ENCODE assay signal across 10 cellular contexts in genomic region chr6:111534366-111534765, GRCh38. TPM values are rescaled to one million over a fixed set of nuclear protein-coding genes. Genes with fewer than 3 reads are reported as not detected.
A peak's percentile ranks its signal among the peaks of the same experiment; 100 is the strongest.
DNase-seq lines count a peak whose midpoint lies in the region; ATAC-seq and TF ChIP-seq lines count a peak whose summit lies in the region.
"Had no signal": no experiment of that assay in that cellular context is flagged by ENCODE, and none has a peak within 500 bp of the region (broad histone marks: within the 10 kb centered on the region; RNA-seq: fewer than 3 reads in every experiment).

No MANE protein-coding gene starts in this region.

- H3K4me1 Mint-ChIP-seq in CD8-positive, alpha-beta T cell (ENCODE audit: low read depth): peaks cover 37% of the 10 kb centered on the region
- peaks cover 18 to 20% of the 10 kb centered on the region in 2 donors for H3K4me1 Mint-ChIP-seq in natural killer cell

- DNase-seq in Right ventricle myocardium inferior (ENCODE audit: missing footprints) (peak; percentile 79), right atrium auricular region (ENCODE audit: low spot score) (no peak), SKM-1 (lab: John Stamatoyannopoulos, UW; ENCODE audit: unreplicated experiment) (peak; percentile 66), hypothalamus (lab: John Stamatoyannopoulos, UW) (peak in 26 of 51 donors; percentile 9 to 73 (median 44)), aorta (no peak), natural killer cell (no peak), superior temporal gyrus (ENCODE audit: extremely low spot score) (no peak)
- no peak for DNase-seq in CD8-positive, alpha-beta T cell
- DNase-seq: effector CD8-positive, alpha-beta T cell had no signal

- no peaks in the 10 kb centered on the region for H3K36me3 ChIP-seq in right atrium auricular region
- H3K36me3 ChIP-seq in aorta (ENCODE audit: control insufficient read depth in 1 of 2, insufficient read depth in 2 of 2, low read length in 1 of 2): no peaks in the 10 kb centered on the region
- no peaks in the 10 kb centered on the region for H3K36me3 ChIP-seq in CD8-positive, alpha-beta T cell (ENCODE audit: insufficient read depth, low read length)

- 70 to 76% methylated on average over 2 of the region's 2 CpGs for WGBS in aorta, 2 donors

- no peak overlapping the region for H3K4me3 Mint-ChIP-seq in CD8-positive, alpha-beta T cell
- no peak overlapping the region for H3K4me3 Mint-ChIP-seq in natural killer cell

- H3K27me3 Mint-ChIP-seq in CD8-positive, alpha-beta T cell (ENCODE audit: low read depth): no peaks in the 10 kb centered on the region
- H3K27me3 Mint-ChIP-seq in natural killer cell (ENCODE audit: low read depth in 2 of 2): no peaks in the 10 kb centered on the region

- CTCF ChIA-PET in CD8-positive, alpha-beta T cell (lab: Charles Lee): interaction anchor here (0.5 kb wide), 1 partner anchor 587 kb away, joined by 3 read pairs; no protein-coding TSS in a partner anchor

- intact Hi-C loops in Right ventricle myocardium inferior (cut with DNase I) (loop anchor here (5.0 kb wide), 1 partner anchor 47 kb away; no protein-coding TSS in a partner anchor), aorta (cut with DNase I) (no loop called here), natural killer cell (cut with micrococcal nuclease) (no loop called here)
- intact Hi-C loops in CD8-positive, alpha-beta T cell (cut with DNase I, micrococcal nuclease): no loop called here

- no peaks in the 10 kb centered on the region for H3K9me3 Mint-ChIP-seq in CD8-positive, alpha-beta T cell
- H3K9me3 Mint-ChIP-seq in natural killer cell: no peaks in the 10 kb centered on the region

- TF ChIP-seq CTCF in right atrium auricular region (IDR thresholded peaks at IDR 0.05) (no peak), natural killer cell (IDR thresholded peaks at IDR 0.05) (no peak)
- TF ChIP-seq CTCF in CD8-positive, alpha-beta T cell (IDR thresholded peaks at IDR 0.05): no peak

- POLR2A ChIA-PET in CD8-positive, alpha-beta T cell (lab: Charles Lee): no interaction called here

- no peak overlapping the region for H3K27ac ChIP-seq in right atrium auricular region
- H3K27ac ChIP-seq in aorta (ENCODE audit: low read depth in 1 of 2, low read length in 2 of 2): no peak overlapping the region
- H3K27ac ChIP-seq in CD8-positive, alpha-beta T cell (ENCODE audit: low read depth, low read length): no peak overlapping the region
- H3K27ac ChIP-seq: SK-N-MC had no signal

- no peak overlapping the region for H3K4me3 ChIP-seq in right atrium auricular region
- no peak overlapping the region for H3K4me3 ChIP-seq in aorta (ENCODE audit: low read length in 2 of 2)
- no peak overlapping the region for H3K4me3 ChIP-seq in CD8-positive, alpha-beta T cell (ENCODE audit: low read depth, low read length)
- H3K4me3 ChIP-seq: SK-N-MC had no signal

- H3K36me3 Mint-ChIP-seq in CD8-positive, alpha-beta T cell: no peaks in the 10 kb centered on the region
- no peaks in the 10 kb centered on the region for H3K36me3 Mint-ChIP-seq in natural killer cell

- H3K27me3 ChIP-seq in right atrium auricular region: no peaks in the 10 kb centered on the region
- no peaks in the 10 kb centered on the region for H3K27me3 ChIP-seq in aorta (ENCODE audit: control insufficient read depth in 1 of 2, insufficient read depth in 2 of 2, low read length in 1 of 2)
- no peaks in the 10 kb centered on the region for H3K27me3 ChIP-seq in CD8-positive, alpha-beta T cell (ENCODE audit: insufficient read depth, low read length)

- H3K9me3 ChIP-seq in right atrium auricular region (no peaks in the 10 kb centered on the region), aorta (ENCODE audit: control insufficient read depth, low read length) (no peaks in the 10 kb centered on the region)
- no peaks in the 10 kb centered on the region for H3K9me3 ChIP-seq in CD8-positive, alpha-beta T cell (ENCODE audit: low read length)

- H3K27ac Mint-ChIP-seq in CD8-positive, alpha-beta T cell: no peak overlapping the region
- H3K27ac Mint-ChIP-seq in natural killer cell: no peak overlapping the region

- ATAC-seq in Right ventricle myocardium inferior: peak; percentile 90
- ATAC-seq in aorta (ENCODE audit: low FRiP score): peak; percentile 48
- no peak for ATAC-seq in CD8-positive, alpha-beta T cell
- no peak for ATAC-seq in natural killer cell

- peaks cover 0 to 34% of the 10 kb centered on the region in 2 donors for H3K4me1 ChIP-seq in right atrium auricular region
- H3K4me1 ChIP-seq in aorta (ENCODE audit: control insufficient read depth in 1 of 2, insufficient read depth in 2 of 2, low read length in 2 of 2): peaks cover 3 to 4% of the 10 kb centered on the region in 2 donors
- H3K4me1 ChIP-seq in CD8-positive, alpha-beta T cell (ENCODE audit: insufficient read depth, low read length): peaks cover 5% of the 10 kb centered on the region

RNA-seq across cellular contexts. Expression of gene REV3L, which starts 51.3 kb away (rescaled TPM):
- 16.7 TPM for total RNA-seq in Right ventricle myocardium inferior
- total RNA-seq in right atrium auricular region: 10 to 100 TPM; 14.5 to 34.2 TPM
- 10 to 100 TPM; 69.1 to 74.9 TPM for total RNA-seq in aorta
- 10 to 100 TPM in 1 of 2 donors, 1 to 10 TPM in 1; 5.0 to 13.4 TPM for polyA plus RNA-seq in aorta
- 10 to 100 TPM; 18.1 to 20.7 TPM for total RNA-seq in CD8-positive, alpha-beta T cell
- total RNA-seq in natural killer cell: 10 to 100 TPM; 18.1 to 25.5 (median 22.7) TPM

Comparison
In these comparisons a context has a peak if more than half of its experiments do, and no peak if none do; other contexts are left out.
1. DNase-seq: peak in Right ventricle myocardium inferior (single experiment), SKM-1 (single experiment) and hypothalamus (26 of 51); none in right atrium auricular region (single experiment), aorta (0 of 2), CD8-positive, alpha-beta T cell (0 of 7), natural killer cell (single experiment) and superior temporal gyrus (single experiment).
2. ATAC-seq: peak in Right ventricle myocardium inferior (single experiment) and aorta (single experiment); none in CD8-positive, alpha-beta T cell (single experiment) and natural killer cell (0 of 3).